ENCODE assay signal across 1 cellular context in genomic region chr4:152663203-152664066, GRCh38.
TF ChIP-seq lines count a peak whose summit lies in the region.

No MANE protein-coding gene starts in this region.

TF ChIP-seq in K562, 482 proteins besides CTCF, POLR2A, EP300 and RAD21 (continued from another document):
- TF ChIP-seq MGA (IDR thresholded peaks at IDR 0.05) (no peak), ZNF583 (CRISPR knock-in tag; IDR thresholded peaks at IDR 0.05) (peak; percentile 53; the same call in 1 of the 2 replicates), ZHX1 (conservative IDR thresholded peaks at IDR 0.05; ENCODE audit: low read length) (no peak), ZSCAN32 (CRISPR knock-in tag; IDR thresholded peaks at IDR 0.05) (peak; percentile 86), ZKSCAN8 (CRISPR knock-in tag; IDR thresholded peaks at IDR 0.05) (no peak), POLR2H (tag; IDR thresholded peaks at IDR 0.05; ENCODE audit: low read depth) (peak; percentile 59; the same call in 1 of the 2 replicates), ZZZ3 (IDR thresholded peaks at IDR 0.05) (no peak), TCFL5 (CRISPR knock-in tag; conservative IDR thresholded peaks at IDR 0.05) (no peak), RNF219 (CRISPR knock-in tag; IDR thresholded peaks at IDR 0.05) (no peak), NR0B1 (IDR thresholded peaks at IDR 0.05; ENCODE audit: partially characterized antibody) (no peak), GABPB2 (CRISPR knock-in tag; conservative IDR thresholded peaks at IDR 0.05) (no peak), FOXA3 (CRISPR knock-in tag; conservative IDR thresholded peaks at IDR 0.05 in 1 of 2, IDR thresholded peaks at IDR 0.05 in 1 of 2) (peak in 1 of 2 experiments; percentile 71; a peak in 2 of 4 replicates), ZFP36 (IDR thresholded peaks at IDR 0.05; ENCODE audit: low read depth, low read length, partially characterized antibody) (no peak), HOXB6 (CRISPR knock-in tag; IDR thresholded peaks at IDR 0.05; ENCODE audit: borderline replicate concordance) (no peak), GATAD2B (IDR thresholded peaks at IDR 0.05; ENCODE audit: borderline replicate concordance) (no peak), CHD1 (IDR thresholded peaks at IDR 0.05; ENCODE audit: low read length) (no peak), CBFA2T3 (IDR thresholded peaks at IDR 0.05) (no peak), SMARCC2 (IDR thresholded peaks at IDR 0.05; ENCODE audit: low read depth) (peak; percentile 57; the same call in 1 of the 2 replicates), TSHZ1 (CRISPR knock-in tag; IDR thresholded peaks at IDR 0.05) (no peak), IFI16 (CRISPR knock-in tag; IDR thresholded peaks at IDR 0.05) (no peak), SOX6 (IDR thresholded peaks at IDR 0.05) (peak; percentile 95), FOXO4 (CRISPR knock-in tag; IDR thresholded peaks at IDR 0.05) (no peak), DPF2 (IDR thresholded peaks at IDR 0.05) (no peak; the same call in 1 of the 2 replicates), ZFP30 (CRISPR knock-in tag; IDR thresholded peaks at IDR 0.05; ENCODE audit: borderline replicate concordance) (no peak), E2F4 (CRISPR knock-in tag; IDR thresholded peaks at IDR 0.05; ENCODE audit: low read depth) (no peak), BRD9 (IDR thresholded peaks at IDR 0.05; ENCODE audit: low read depth, partially characterized antibody) (peak; percentile 26)
